ENCODE assay signal across 1 cellular context in genomic region chr6:13574571-13575376, GRCh38.
TF ChIP-seq lines count a peak whose summit lies in the region.

TSS of gene SIRT5 (plus strand) at chr6:13574601. CDS start at chr6:13584111, 9,510 bp downstream.

TF ChIP-seq in HepG2, 621 proteins besides CTCF, POLR2A, EP300 and RAD21 (continued from another document and continues in another):
- TF ChIP-seq STAG1 (CRISPR knock-in tag; IDR thresholded peaks at IDR 0.05), result peak; percentile 53; the same call in 1 of the 2 replicates
- no peak for TF ChIP-seq ZFP37 (CRISPR knock-in tag; IDR thresholded peaks at IDR 0.05; ENCODE audit: borderline replicate concordance)
- TF ChIP-seq ATF6 (CRISPR knock-in tag; conservative IDR thresholded peaks at IDR 0.05), result peak; percentile 67; the same call in 1 of the 2 replicates
- TF ChIP-seq CEBPZ (IDR thresholded peaks at IDR 0.05; ENCODE audit: low read length), result no peak
- no peak for TF ChIP-seq ZUFSP (CRISPR knock-in tag; IDR thresholded peaks at IDR 0.05; ENCODE audit: borderline replicate concordance)
- no peak for TF ChIP-seq NBN (conservative IDR thresholded peaks at IDR 0.05)
- peak; percentile 74; the same call in 1 of the 2 replicates for TF ChIP-seq ZFP82 (CRISPR knock-in tag; IDR thresholded peaks at IDR 0.05; ENCODE audit: borderline replicate concordance)
- TF ChIP-seq ZNF354B (CRISPR knock-in tag; IDR thresholded peaks at IDR 0.05), result no peak
- peak; percentile 82 for TF ChIP-seq PHF20 (CRISPR knock-in tag; IDR thresholded peaks at IDR 0.05)
- no peak for TF ChIP-seq FOXM1 (CRISPR knock-in tag; IDR thresholded peaks at IDR 0.05)
- TF ChIP-seq ZBTB44 (CRISPR knock-in tag; IDR thresholded peaks at IDR 0.05), result no peak
- peak; percentile 56; the same call in 1 of the 2 replicates for TF ChIP-seq ISL2 (CRISPR knock-in tag; IDR thresholded peaks at IDR 0.05)
- TF ChIP-seq TOE1 (CRISPR knock-in tag; IDR thresholded peaks at IDR 0.05), result peak; percentile 73
- no peak for TF ChIP-seq FIP1L1 (IDR thresholded peaks at IDR 0.05; ENCODE audit: borderline replicate concordance, insufficient read depth, low read depth, low read length)
- peak; percentile 78; the same call in 1 of the 2 replicates for TF ChIP-seq ZNF737 (CRISPR knock-in tag; IDR thresholded peaks at IDR 0.05; ENCODE audit: borderline replicate concordance)
- peak; percentile 36; the same call in 1 of the 2 replicates for TF ChIP-seq ZNF784 (CRISPR knock-in tag; IDR thresholded peaks at IDR 0.05; ENCODE audit: borderline replicate concordance)
- 0 out of 2 replicates have a peak, but pooled peaks have one; percentile 87 for TF ChIP-seq ZNF510 (CRISPR knock-in tag; IDR thresholded peaks at IDR 0.05; ENCODE audit: low read depth)
- peak; percentile 3; the same call in 1 of the 2 replicates for TF ChIP-seq DZIP1 (CRISPR knock-in tag; IDR thresholded peaks at IDR 0.05)
- TF ChIP-seq ZHX1 (CRISPR knock-in tag; IDR thresholded peaks at IDR 0.05; ENCODE audit: low read depth), result peak; percentile 66; the same call in 1 of the 2 replicates
- TF ChIP-seq ISX (CRISPR knock-in tag; conservative IDR thresholded peaks at IDR 0.05), result no peak; the same call in 1 of the 2 replicates
- no peak for TF ChIP-seq GPBP1L1 (CRISPR knock-in tag; IDR thresholded peaks at IDR 0.05)
- no peak for TF ChIP-seq ZSCAN30 (CRISPR knock-in tag; IDR thresholded peaks at IDR 0.05)
- peak; percentile 91 for TF ChIP-seq ZNF350 (CRISPR knock-in tag; IDR thresholded peaks at IDR 0.05; ENCODE audit: borderline replicate concordance, low read depth)
- no peak for TF ChIP-seq ZNF383 (CRISPR knock-in tag; IDR thresholded peaks at IDR 0.05; ENCODE audit: borderline replicate concordance)
- TF ChIP-seq TRIM24 (CRISPR knock-in tag; IDR thresholded peaks at IDR 0.05), result no peak
- peak; percentile 77 for TF ChIP-seq SP4 (CRISPR knock-in tag; IDR thresholded peaks at IDR 0.05)
- TF ChIP-seq RCOR2 (CRISPR knock-in tag; IDR thresholded peaks at IDR 0.05), result peak; percentile 55; the same call in 1 of the 2 replicates
- no peak for TF ChIP-seq ZNF3 (CRISPR knock-in tag; IDR thresholded peaks at IDR 0.05)
- TF ChIP-seq IRF2 (CRISPR knock-in tag; IDR thresholded peaks at IDR 0.05), result peak; percentile 60
- TF ChIP-seq ZNF770 (CRISPR knock-in tag; IDR thresholded peaks at IDR 0.05), result 0 out of 2 replicates have a peak, but pooled peaks have one; percentile 39
- TF ChIP-seq ATF4 (CRISPR knock-in tag; IDR thresholded peaks at IDR 0.05), result no peak; a peak in 1 of 4 replicates
- no peak for TF ChIP-seq PHF5A (CRISPR knock-in tag; IDR thresholded peaks at IDR 0.05; ENCODE audit: low read depth, unreplicated experiment)
- TF ChIP-seq FOXP1 (IDR thresholded peaks at IDR 0.05), result no peak
- TF ChIP-seq FOXP1 (CRISPR knock-in tag; IDR thresholded peaks at IDR 0.05), result peak; percentile 65
- TF ChIP-seq EEA1 (CRISPR knock-in tag; IDR thresholded peaks at IDR 0.05; ENCODE audit: borderline replicate concordance), result peak; percentile 97
- TF ChIP-seq MEIS2 (CRISPR knock-in tag; IDR thresholded peaks at IDR 0.05), result peak; percentile 78; the same call in 1 of the 2 replicates
- peak; percentile 33; the same call in 1 of the 2 replicates for TF ChIP-seq POLR2AphosphoS2 (IDR thresholded peaks at IDR 0.05; ENCODE audit: low read depth, low read length)
- TF ChIP-seq MYNN (CRISPR knock-in tag; IDR thresholded peaks at IDR 0.05; ENCODE audit: low read depth), result no peak; the same call in 1 of the 2 replicates
- peak; percentile 60; the same call in 1 of the 2 replicates for TF ChIP-seq ZSCAN9 (CRISPR knock-in tag; IDR thresholded peaks at IDR 0.05; ENCODE audit: borderline replicate concordance)
- TF ChIP-seq SIN3B (IDR thresholded peaks at IDR 0.05; ENCODE audit: low read length), result no peak
- TF ChIP-seq ATAD3A (CRISPR knock-in tag; IDR thresholded peaks at IDR 0.05), result no peak
